Comparison of ENCODE assay signal across 8 cellular contexts in genomic region chr20:45044084-45044573, GRCh38. TPM values are rescaled to one million over a fixed set of nuclear protein-coding genes. Genes with fewer than 3 reads are reported as not detected.
DNase-seq lines count a peak whose midpoint lies in the region; ATAC-seq and TF ChIP-seq lines count a peak whose summit lies in the region.

No MANE protein-coding gene starts in this region.

- H3K27ac Mint-ChIP-seq in activated naive CD4-positive, alpha-beta T cell treated with anti-CD3 and anti-CD28 coated beads, Interleukin-2, amount 50 U/mL, for 72 hours: peak overlapping the region; percentile 84 to 89
- H3K27ac Mint-ChIP-seq in glutamatergic neuron (ENCODE audit: unreplicated experiment): no peak overlapping the region

- no peaks in the 10 kb centered on the region for H3K27me3 ChIP-seq in psoas muscle (ENCODE audit: insufficient read depth in 3 of 3, low read length in 2 of 3)

- TF ChIP-seq CTCF in glutamatergic neuron (IDR thresholded peaks at IDR 0.05; ENCODE audit: partially characterized antibody, unreplicated experiment) (peak; percentile 73), psoas muscle (IDR thresholded peaks at IDR 0.05) (peak; percentile 82)

- no peaks in the 10 kb centered on the region for H3K9me3 Mint-ChIP-seq in activated naive CD4-positive, alpha-beta T cell treated with anti-CD3 and anti-CD28 coated beads, Interleukin-2, amount 50 U/mL, for 72 hours
- peaks cover 2% of the 10 kb centered on the region for H3K9me3 Mint-ChIP-seq in glutamatergic neuron (ENCODE audit: unreplicated experiment)

- no peak overlapping the region for H3K4me3 Mint-ChIP-seq in glutamatergic neuron (ENCODE audit: unreplicated experiment)

- H3K36me3 ChIP-seq in psoas muscle (ENCODE audit: insufficient read depth in 1 of 2, low read depth in 1 of 2): no peaks in the 10 kb centered on the region

- H3K36me3 Mint-ChIP-seq in activated naive CD4-positive, alpha-beta T cell treated with anti-CD3 and anti-CD28 coated beads, Interleukin-2, amount 50 U/mL, for 72 hours: peaks cover 0 to 40% of the 10 kb centered on the region in 2 donors
- no peaks in the 10 kb centered on the region for H3K36me3 Mint-ChIP-seq in glutamatergic neuron (ENCODE audit: unreplicated experiment)

- ATAC-seq in activated naive CD4-positive, alpha-beta T cell treated with anti-CD3 and anti-CD28 coated beads, Interleukin-2, amount 50 U/mL, for 72 hours: peak; percentile 55 to 75
- ATAC-seq in psoas muscle: peak; percentile 63 to 84 (median 71)
- ATAC-seq in GM18858 (IDR thresholded peaks at IDR 0.05; ENCODE audit: unreplicated experiment): no peak

- H3K4me1 ChIP-seq in psoas muscle: no peaks in the 10 kb centered on the region

- no peak overlapping the region for H3K4me3 ChIP-seq in psoas muscle

- DNase-seq in SHP77 (lab: John Stamatoyannopoulos, UW): peak; percentile 67 to 84
- DNase-seq in SHP77 treated with DMSO at 0.1 percent for 48 hours (lab: John Stamatoyannopoulos, UW): no peak
- DNase-seq in HS-5 (ENCODE audit: low read depth): peak; percentile 79
- DNase-seq in NOMO-1 treated with DMSO at 0.1 percent for 48 hours (lab: John Stamatoyannopoulos, UW; ENCODE audit: unreplicated experiment): peak; percentile 80
- DNase-seq in activated naive CD4-positive, alpha-beta T cell treated with anti-CD3 and anti-CD28 coated beads, Interleukin-2, amount 50 U/mL, for 72 hours (ENCODE audit: low spot score in 2 of 2): peak in 1 of 2 donors; percentile 46
- DNase-seq in glutamatergic neuron: no peak
- no peak for DNase-seq in psoas muscle

- peaks cover 6% of the 10 kb centered on the region for H3K4me1 Mint-ChIP-seq in glutamatergic neuron (ENCODE audit: low read depth, unreplicated experiment)

- H3K9me3 ChIP-seq in psoas muscle: no peaks in the 10 kb centered on the region

- intact Hi-C loops in psoas muscle (cut with DNase I): loop anchor here (2.0 to 10.0 kb wide), 3 partner anchors 51 to 251 kb away; no protein-coding TSS in a partner anchor

- H3K27ac ChIP-seq in psoas muscle: no peak overlapping the region

- H3K27me3 Mint-ChIP-seq in glutamatergic neuron (ENCODE audit: unreplicated experiment): no peaks in the 10 kb centered on the region

- WGBS in psoas muscle, 3 donors: 40 to 42% (median 42%) methylated on average over 5 of the region's 5 CpGs

RNA-seq across cellular contexts. Expression of gene KCNS1, which starts 56.8 kb away (rescaled TPM):
- under 1 TPM in 1 of 2 donors, not detected in 1; 0.70 TPM for total RNA-seq in activated naive CD4-positive, alpha-beta T cell treated with anti-CD3 and anti-CD28 coated beads, Interleukin-2, amount 50 U/mL, for 72 hours
- total RNA-seq in glutamatergic neuron (ENCODE audit: unreplicated experiment) (not detected), psoas muscle (not detected)
- under 1 TPM in 1 of 3 donors, not detected in 2; under 0.01 TPM for polyA plus RNA-seq in psoas muscle

Comparison
In these comparisons a context has a peak if more than half of its experiments do, and no peak if none do; other contexts are left out.
1. DNase-seq: peak in SHP77 (2 of 2), HS-5 (single experiment) and NOMO-1 treated with DMSO at 0.1 percent for 48 hours (single experiment); none in SHP77 treated with DMSO at 0.1 percent for 48 hours (single experiment), glutamatergic neuron (single experiment) and psoas muscle (0 of 2).